In the genomic region with DNA sequence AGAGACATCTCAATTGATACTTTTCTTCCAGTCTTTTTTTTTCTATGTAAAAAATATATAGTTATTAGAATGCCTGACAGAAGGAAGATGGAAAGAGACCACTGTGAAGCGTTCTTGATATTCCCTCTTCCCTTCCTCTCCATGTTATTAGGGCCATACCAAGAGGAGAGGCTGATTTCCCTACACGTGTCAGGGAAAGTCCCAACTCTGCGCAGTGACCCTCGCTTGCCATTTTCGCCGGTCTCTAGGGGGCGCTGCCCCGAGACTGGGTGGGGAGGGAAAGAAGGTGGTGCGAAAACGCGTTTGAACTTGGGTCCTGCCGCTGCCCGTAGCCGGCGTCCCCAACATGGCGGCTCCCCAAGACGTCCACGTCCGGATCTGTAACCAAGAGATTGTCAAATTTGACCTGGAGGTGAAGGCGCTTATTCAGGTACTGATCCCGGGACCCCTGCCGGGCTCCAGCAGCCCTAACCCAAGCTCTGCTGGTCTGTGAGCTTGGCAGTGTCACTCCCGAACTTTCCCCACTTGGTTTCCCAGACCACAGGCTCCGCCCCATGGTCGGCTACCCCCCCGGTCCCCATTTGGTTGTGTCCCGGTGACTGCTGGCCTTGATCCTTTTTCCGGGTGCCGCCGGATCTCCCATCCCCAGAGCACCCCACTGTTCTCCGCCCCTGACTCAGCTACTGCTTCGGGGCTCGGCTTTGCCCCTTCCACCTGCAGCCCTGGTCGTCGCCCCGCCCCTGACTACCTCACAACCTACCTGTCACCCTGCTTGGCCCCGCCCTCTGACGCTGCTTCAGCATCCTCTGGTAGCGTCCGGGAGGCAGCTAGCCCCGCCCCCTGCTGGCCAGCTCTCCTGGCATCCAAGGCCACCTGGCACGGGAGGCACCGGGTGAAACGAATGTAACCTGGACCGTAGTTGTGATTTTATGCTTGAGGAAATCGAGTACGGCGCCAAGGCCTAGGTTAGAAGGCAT, we compare ENCODE assay signal across 8 cellular contexts. TPM values are rescaled to one million over a fixed set of nuclear protein-coding genes. Genes with fewer than 3 reads are reported as not detected.
DNase-seq lines count a peak whose midpoint lies in the region; ATAC-seq and TF ChIP-seq lines count a peak whose summit lies in the region.

A gene with protein sequence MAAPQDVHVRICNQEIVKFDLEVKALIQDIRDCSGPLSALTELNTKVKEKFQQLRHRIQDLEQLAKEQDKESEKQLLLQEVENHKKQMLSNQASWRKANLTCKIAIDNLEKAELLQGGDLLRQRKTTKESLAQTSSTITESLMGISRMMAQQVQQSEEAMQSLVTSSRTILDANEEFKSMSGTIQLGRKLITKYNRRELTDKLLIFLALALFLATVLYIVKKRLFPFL (plus strand): TSS at position 332 of the 977 bp plus-strand sequence. CDS start 15 bp downstream, at position 347.

- H3K9me2 ChIP-seq in Loucy (replicated peaks; ENCODE audit: low read depth, low read length) = no peaks in the 10 kb centered on the region

- ATAC-seq in natural killer cell = peak; percentile 86 to 98 (median 87)

- no peaks in the 10 kb centered on the region for H3K9me3 Mint-ChIP-seq in natural killer cell

- peak within 1 kb of the TSS; percentile 96 for H2AFZ ChIP-seq in Loucy (ENCODE audit: low read length)

- H3K4me3 ChIP-seq in H7 (ENCODE audit: insufficient read depth, low read depth, low read length) (peak within 1 kb of the TSS; percentile 64), Loucy (ENCODE audit: low read length, poor library complexity, severe bottlenecking) (peak within 1 kb of the TSS; percentile 97)

- H3K9ac ChIP-seq in ES-I3 (ENCODE audit: low read depth, low read length) = peak within 1 kb of the TSS; percentile 91
- H3K9ac ChIP-seq in Loucy (ENCODE audit: low read depth, low read length, poor library complexity, severe bottlenecking) = peak within 1 kb of the TSS; percentile 83

- intact Hi-C loops in natural killer cell (cut with micrococcal nuclease) = loop anchor here (1.0 kb wide), 2 partner anchors 87 to 161 kb away; a partner anchor contains a TSS

- peak; percentile 69 for TF ChIP-seq POLR2A in Raji (IDR thresholded peaks at IDR 0.05; ENCODE audit: insufficient read depth, low read depth, low read length)

- H3K36me3 ChIP-seq in ES-I3 (ENCODE audit: insufficient read depth, low read length) = no peaks in the 10 kb centered on the region; the same call in 1 of the 2 replicates
- H3K36me3 ChIP-seq in H7 (replicated peaks; ENCODE audit: control insufficient read depth, insufficient read depth, low read length) = peaks cover 2% of the 10 kb centered on the region
- H3K36me3 ChIP-seq in Loucy (ENCODE audit: insufficient read depth, low read length) = no peaks in the 10 kb centered on the region

- H3K4me1 Mint-ChIP-seq in natural killer cell = peaks cover 5 to 11% of the 10 kb centered on the region in 2 donors

- H3K9me3 ChIP-seq in ES-I3 (ENCODE audit: control insufficient read depth, insufficient read depth, low read length) = no peaks in the 10 kb centered on the region
- no peaks in the 10 kb centered on the region for H3K9me3 ChIP-seq in Loucy (ENCODE audit: insufficient read depth, low read depth, low read length)

- peak within 1 kb of the TSS; percentile 82 for H3K4me2 ChIP-seq in Loucy (ENCODE audit: low read depth, low read length, poor library complexity, severe bottlenecking)

- H3K36me3 Mint-ChIP-seq in natural killer cell = peaks cover 11% of the 10 kb centered on the region

- no peaks in the 10 kb centered on the region for H3K27me3 ChIP-seq in H7 (ENCODE audit: control insufficient read depth, insufficient read depth, low read length)
- H3K27me3 ChIP-seq in Loucy (ENCODE audit: insufficient read depth, low read length, poor library complexity, severe bottlenecking) = no peaks in the 10 kb centered on the region

- peaks cover 5% of the 10 kb centered on the region; the same call in 1 of the 2 replicates for H3K79me2 ChIP-seq in Loucy (ENCODE audit: insufficient read depth, low read length)

- no peaks in the 10 kb centered on the region for H4K20me1 ChIP-seq in Loucy (ENCODE audit: insufficient read depth, low read length, poor library complexity, severe bottlenecking)

- no peaks in the 10 kb centered on the region for H3K27me3 Mint-ChIP-seq in natural killer cell (ENCODE audit: low read depth in 2 of 2)

- peak within 1 kb of the TSS; percentile 94 for H3K4me3 Mint-ChIP-seq in natural killer cell

- peak; percentile 98 for DNase-seq in H7
- peak; percentile 96 for DNase-seq in activated T-helper 9 cell treated with anti-CD3 and anti-CD28 coated beads, Interleukin-2, amount 50 U/mL, for 16 hours (ENCODE audit: low read depth)
- peak; percentile 93 for DNase-seq in fibroblast of peridontal ligament (ENCODE audit: extremely low read depth)
- DNase-seq in natural killer cell = peak; percentile 98
- peak; percentile 95 for DNase-seq in stimulated activated naive CD4-positive, alpha-beta T cell treated with Interleukin-2 at 50 U/mL for 16 hours (lab: John Stamatoyannopoulos, UW)

- H3K4me1 ChIP-seq in ES-I3 (ENCODE audit: insufficient read depth, low read length) (peaks cover 12% of the 10 kb centered on the region), Loucy (ENCODE audit: insufficient read depth, low read length, poor library complexity, severe bottlenecking) (peaks cover 3% of the 10 kb centered on the region)

- no peaks in the 10 kb centered on the region for H3F3A ChIP-seq in Loucy (ENCODE audit: low read depth)

- TF ChIP-seq CTCF in Loucy (conservative IDR thresholded peaks at IDR 0.05; ENCODE audit: low read length) (peak; percentile 55), natural killer cell (IDR thresholded peaks at IDR 0.05) (peak; percentile 87)

- H3K27ac Mint-ChIP-seq in natural killer cell = peak within 1 kb of the TSS; percentile 97 to 100

RNA-seq across cellular contexts. Expression of the gene that starts here (rescaled TPM):
- total RNA-seq in H7 (2014; rRNA removed; shearing (Covaris generic)) = 21.1 and 25.6 TPM in 2 replicates
- 10 to 100 TPM; 29.4 to 34.8 (median 33.0) TPM for total RNA-seq in natural killer cell

Comparison
In these comparisons a context has a peak if more than half of its experiments do, and no peak if none do; other contexts are left out.
1. Peak in every context shown above with its lines: DNase-seq, ATAC-seq and H3K4me3 ChIP-seq.